1 cellular context compared by ENCODE assay signal in genomic region chr7:150755473-150756099, GRCh38.
TF ChIP-seq lines count a peak whose summit lies in the region.

No MANE protein-coding gene starts in this region.

TF ChIP-seq in GM23338, 12 proteins besides CTCF, POLR2A, EP300 and RAD21 (continued from another document):
- no peak for TF ChIP-seq REST (IDR thresholded peaks at IDR 0.05; ENCODE audit: unreplicated experiment)
